Comparison of ENCODE assay signal across 1 cellular context in genomic region chr20:2101935-2102584, GRCh38.
TF ChIP-seq lines count a peak whose summit lies in the region.

No MANE protein-coding gene starts in this region.

TF ChIP-seq in HepG2, 621 proteins besides CTCF, POLR2A, EP300 and RAD21 (continued from another document and continues in another):
- TF ChIP-seq NR2F6 (IDR thresholded peaks at IDR 0.05) (no peak; the same call in 1 of the 2 replicates), NR2F6 (CRISPR knock-in tag; IDR thresholded peaks at IDR 0.05) (no peak; the same call in 1 of the 2 replicates), TCF7L2 (IDR thresholded peaks at IDR 0.05; ENCODE audit: low read depth, low read length) (no peak), ZNF18 (CRISPR knock-in tag; IDR thresholded peaks at IDR 0.05; ENCODE audit: insufficient replicate concordance) (peak; percentile 46), ZNF710 (CRISPR knock-in tag; IDR thresholded peaks at IDR 0.05; ENCODE audit: borderline replicate concordance) (0 out of 2 replicates have a peak, but pooled peaks have one; percentile 52), MBD4 (IDR thresholded peaks at IDR 0.05; ENCODE audit: borderline replicate concordance, low read length) (no peak), HMG20A (CRISPR knock-in tag; IDR thresholded peaks at IDR 0.05; ENCODE audit: borderline replicate concordance) (peak; percentile 10; the same call in 1 of the 2 replicates), E2F1 (CRISPR knock-in tag; IDR thresholded peaks at IDR 0.05) (peak; percentile 82), ZNF691 (CRISPR knock-in tag; IDR thresholded peaks at IDR 0.05; ENCODE audit: borderline replicate concordance, low read depth) (peak; percentile 96), RELA (CRISPR knock-in tag; IDR thresholded peaks at IDR 0.05) (peak; percentile 44; the same call in 1 of the 2 replicates), SNAPC5 (CRISPR knock-in tag; IDR thresholded peaks at IDR 0.05; ENCODE audit: borderline replicate concordance) (no peak), TSC22D2 (CRISPR knock-in tag; IDR thresholded peaks at IDR 0.05; ENCODE audit: borderline replicate concordance) (peak; percentile 85; the same call in 1 of the 2 replicates), IKZF1 (IDR thresholded peaks at IDR 0.05) (no peak), ZNF414 (CRISPR knock-in tag; IDR thresholded peaks at IDR 0.05) (no peak; the same call in 1 of the 2 replicates), ZNF781 (CRISPR knock-in tag; IDR thresholded peaks at IDR 0.05; ENCODE audit: borderline replicate concordance, not compliant biosample characterization) (peak; percentile 35), SMC3 (IDR thresholded peaks at IDR 0.05; ENCODE audit: low read length) (no peak), MTA3 (CRISPR knock-in tag; IDR thresholded peaks at IDR 0.05) (peak; percentile 23; the same call in 1 of the 2 replicates), ZNF512 (CRISPR knock-in tag; IDR thresholded peaks at IDR 0.05) (0 out of 2 replicates have a peak, but pooled peaks have one; percentile 58), BORCS8-MEF2B (CRISPR knock-in tag; IDR thresholded peaks at IDR 0.05) (no peak; the same call in 1 of the 2 replicates), MAF1 (CRISPR knock-in tag; IDR thresholded peaks at IDR 0.05; ENCODE audit: borderline replicate concordance) (no peak; the same call in 1 of the 2 replicates), E2F5 (CRISPR knock-in tag; conservative IDR thresholded peaks at IDR 0.05) (no peak; the same call in none of the 2 replicates), FLYWCH1 (CRISPR knock-in tag; IDR thresholded peaks at IDR 0.05) (no peak; the same call in 1 of the 2 replicates), BRF2 (CRISPR knock-in tag; IDR thresholded peaks at IDR 0.05) (0 out of 2 replicates have a peak, but pooled peaks have one; percentile 80), ZNF782 (CRISPR knock-in tag; IDR thresholded peaks at IDR 0.05; ENCODE audit: borderline replicate concordance) (peak; percentile 89), POGK (CRISPR knock-in tag; conservative IDR thresholded peaks at IDR 0.05) (peak; percentile 93), ZNF484 (CRISPR knock-in tag; IDR thresholded peaks at IDR 0.05; ENCODE audit: borderline replicate concordance, low read depth) (0 out of 2 replicates have a peak, but pooled peaks have one; percentile 84), ZNF383 (CRISPR knock-in tag; IDR thresholded peaks at IDR 0.05; ENCODE audit: borderline replicate concordance) (no peak; the same call in 1 of the 2 replicates), ZNF704 (CRISPR knock-in tag; IDR thresholded peaks at IDR 0.05; ENCODE audit: borderline replicate concordance) (peak; percentile 2; the same call in 1 of the 2 replicates), PRMT3 (CRISPR knock-in tag; IDR thresholded peaks at IDR 0.05; ENCODE audit: borderline replicate concordance, low read depth) (no peak; the same call in 1 of the 2 replicates), TGIF2 (CRISPR knock-in tag; IDR thresholded peaks at IDR 0.05) (peak; percentile 26), ZSCAN9 (CRISPR knock-in tag; IDR thresholded peaks at IDR 0.05; ENCODE audit: borderline replicate concordance) (no peak), TFDP1 (CRISPR knock-in tag; IDR thresholded peaks at IDR 0.05; ENCODE audit: borderline replicate concordance) (peak; percentile 22; the same call in 1 of the 2 replicates), CC2D1A (CRISPR knock-in tag; IDR thresholded peaks at IDR 0.05) (no peak), ZNF333 (CRISPR knock-in tag; IDR thresholded peaks at IDR 0.05; ENCODE audit: borderline replicate concordance) (peak; percentile 73), SIX1 (CRISPR knock-in tag; IDR thresholded peaks at IDR 0.05; ENCODE audit: borderline replicate concordance) (no peak), FOSL1 (CRISPR knock-in tag; IDR thresholded peaks at IDR 0.05; ENCODE audit: borderline replicate concordance) (peak; percentile 58; the same call in 1 of the 2 replicates), PHF8 (CRISPR knock-in tag; IDR thresholded peaks at IDR 0.05) (peak; percentile 71)
